In the genomic region with DNA sequence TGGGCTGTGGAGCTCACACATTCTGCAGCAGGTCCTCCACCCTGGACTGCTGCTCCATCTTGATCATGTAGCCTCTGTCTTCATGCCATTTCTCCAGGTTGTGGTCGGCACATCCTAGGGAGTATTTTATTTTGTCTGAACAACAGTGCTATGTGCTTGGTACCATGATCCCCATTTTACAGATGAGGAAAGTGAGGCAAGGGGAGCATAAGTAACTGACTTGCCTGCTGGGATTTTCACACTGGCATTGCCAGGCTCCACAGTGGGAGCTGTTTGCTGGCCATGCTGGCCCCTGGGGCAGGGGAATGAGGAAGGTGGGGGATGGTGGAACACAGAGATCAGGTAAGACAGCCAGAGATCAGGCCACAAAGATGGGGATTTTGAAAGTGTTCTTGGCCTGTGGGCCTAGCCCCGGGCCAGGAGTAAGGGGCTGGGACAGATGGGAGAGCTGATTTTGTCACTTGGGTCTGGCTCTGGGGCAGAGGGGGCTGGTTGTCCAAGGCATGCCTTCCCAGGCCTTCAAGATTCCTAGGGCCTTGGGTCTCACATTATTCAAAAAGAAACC, we compare ENCODE assay signal across 8 cellular contexts. TPM values are rescaled to one million over a fixed set of nuclear protein-coding genes. Genes with fewer than 3 reads are reported as not detected.
"Had no signal": no experiment of that assay in that cellular context is flagged by ENCODE, and none has a peak within 500 bp of the region (broad histone marks: within the 10 kb centered on the region; RNA-seq: fewer than 3 reads in every experiment).

No MANE protein-coding gene starts in this region.

- H3K9me3 Mint-ChIP-seq: H9, IgD-negative memory B cell had no signal

- H3K27me3 Mint-ChIP-seq: IgD-negative memory B cell had no signal

- H3K27ac Mint-ChIP-seq: GM23338, IgD-negative memory B cell had no signal

- H3K4me3 Mint-ChIP-seq: GM23338, H9, IgD-negative memory B cell had no signal

- H3K4me2 ChIP-seq: GM23338 had no signal

- ATAC-seq: GM23338 had no signal

- H3K36me3 Mint-ChIP-seq: IgD-negative memory B cell had no signal

- H3K4me1 Mint-ChIP-seq: H9, IgD-negative memory B cell had no signal

- DNase-seq: H9, HCEC 1CT had no signal

- FAIRE-seq: H1, H54, HTR-8/SVneo had no signal

- H3K4me3 ChIP-seq: GM23338 had no signal

- H2AFZ ChIP-seq: GM23338 had no signal

RNA-seq across cellular contexts. Expression of gene SEPTIN12, which starts 11.9 kb away (rescaled TPM):
- total RNA-seq: GM23338, H1, HT-29 had no signal
- polyA plus RNA-seq: GM23338, IgD-negative memory B cell had no signal

RNA-seq across cellular contexts. Expression of gene SMIM22, which starts 18.9 kb away (rescaled TPM):
- total RNA-seq: GM23338, H1, H9 had no signal
- polyA plus RNA-seq: H1, IgD-negative memory B cell had no signal

RNA-seq across cellular contexts. Expression of gene DNAAF8, which starts 41.9 kb away (rescaled TPM):
- total RNA-seq: H1 had no signal
